In genomic region chr12:124734224-124734788, GRCh38 we compare ENCODE assay signal across 8 cellular contexts.
DNase-seq lines count a peak whose midpoint lies in the region; ATAC-seq and TF ChIP-seq lines count a peak whose summit lies in the region.

No MANE protein-coding gene starts in this region.

- no peaks in the 10 kb centered on the region for H3K79me2 ChIP-seq in GM23338 (replicated peaks; ENCODE audit: insufficient read depth)
- no peaks in the 10 kb centered on the region for H3K79me2 ChIP-seq in neural progenitor cell (ENCODE audit: low read depth)

- H3K27me3 ChIP-seq in GM23338 (ENCODE audit: insufficient read depth): no peaks in the 10 kb centered on the region
- no peaks in the 10 kb centered on the region for H3K27me3 ChIP-seq in neural progenitor cell

- H3K27ac ChIP-seq in GM23338 (ENCODE audit: low read depth) (no peak overlapping the region), neural progenitor cell (peak overlapping the region; percentile 71)

- H3K4me3 ChIP-seq in GM23338 (no peak overlapping the region), neural progenitor cell (no peak overlapping the region)

- DNase-seq in GM23338 (ENCODE audit: low spot score) (peak; percentile 95), NCI-H82 (lab: John Stamatoyannopoulos, UW) (peak; percentile 92), ecto neural progenitor cell (ENCODE audit: low spot score) (peak; percentile 91), neural progenitor cell (ENCODE audit: low spot score) (peak; percentile 94), NCI-H2081 (lab: John Stamatoyannopoulos, UW) (no peak), SHP77 (lab: John Stamatoyannopoulos, UW) (no peak)
- DNase-seq in activated T-cell treated with anti-CD3 and anti-CD28 coated beads, Interleukin-2, amount 50 U/mL, for 48 hours: no peak

- H3K9me2 ChIP-seq in GM23338 (ENCODE audit: insufficient read depth): no peaks in the 10 kb centered on the region

- H2AFZ ChIP-seq in GM23338 (peak overlapping the region; percentile 68; the same call in 1 of the 2 replicates), neural progenitor cell (replicated peaks) (no peak overlapping the region)

- H3K4me3 Mint-ChIP-seq in GM23338 (no peak overlapping the region), neural progenitor cell (peak overlapping the region; percentile 48)

- ATAC-seq in GM23338 (peak; percentile 91), GM21528 (IDR thresholded peaks at IDR 0.05; ENCODE audit: low FRiP score, unreplicated experiment) (no peak)

- H3K4me2 ChIP-seq in GM23338 (no peak overlapping the region), neural progenitor cell (peak overlapping the region; percentile 59)

- H3K27ac Mint-ChIP-seq in GM23338 (peak overlapping the region; percentile 61; the same call in 1 of the 2 replicates), neural progenitor cell (peak overlapping the region; percentile 50)

- H3K4me1 Mint-ChIP-seq in GM23338 (peaks cover 18% of the 10 kb centered on the region), neural progenitor cell (peaks cover 65% of the 10 kb centered on the region)

- H3K36me3 Mint-ChIP-seq in GM23338 (ENCODE audit: low read depth) (no peaks in the 10 kb centered on the region), neural progenitor cell (no peaks in the 10 kb centered on the region)

- H3K9me3 ChIP-seq in neural progenitor cell (ENCODE audit: low read depth): no peaks in the 10 kb centered on the region

- H3K27me3 Mint-ChIP-seq in GM23338 (ENCODE audit: insufficient read depth, low read depth, poor library complexity) (peaks cover 9% of the 10 kb centered on the region), neural progenitor cell (ENCODE audit: insufficient read depth, low read depth) (peaks cover 43% of the 10 kb centered on the region)

- no peak overlapping the region for H3K9ac ChIP-seq in neural progenitor cell

- no peaks in the 10 kb centered on the region for H4K20me1 ChIP-seq in GM23338 (replicated peaks; ENCODE audit: insufficient read depth)
- peaks cover 3% of the 10 kb centered on the region for H4K20me1 ChIP-seq in neural progenitor cell (ENCODE audit: low read depth)

- H3K36me3 ChIP-seq in GM23338 (ENCODE audit: insufficient read depth) (no peaks in the 10 kb centered on the region), neural progenitor cell (no peaks in the 10 kb centered on the region)

- H3K9me3 Mint-ChIP-seq in GM23338 (no peaks in the 10 kb centered on the region), neural progenitor cell (peaks cover 12% of the 10 kb centered on the region)

- 0 out of 2 replicates have a peak, but pooled peaks cover 4% of the 10 kb centered on the region for H3F3A ChIP-seq in GM23338 (replicated peaks; ENCODE audit: low read depth)
- H3F3A ChIP-seq in neural progenitor cell (ENCODE audit: low read depth): peaks cover 32% of the 10 kb centered on the region

- no peaks in the 10 kb centered on the region for H3K4me1 ChIP-seq in GM23338 (ENCODE audit: insufficient read depth)
- peaks cover 14% of the 10 kb centered on the region for H3K4me1 ChIP-seq in neural progenitor cell

- TF ChIP-seq CTCF in GM23338 (conservative IDR thresholded peaks at IDR 0.05; ENCODE audit: low read depth in 2 of 2) (peak; percentile 22 to 58; a peak in 2 of 4 replicates), neural progenitor cell (IDR thresholded peaks at IDR 0.05) (peak; percentile 64)

TF ChIP-seq in GM23338, 12 proteins besides CTCF, POLR2A, EP300 and RAD21:
- TF ChIP-seq ETS1 (IDR thresholded peaks at IDR 0.05): no peak
- TF ChIP-seq CREB1 (CRISPR knock-in tag; IDR thresholded peaks at IDR 0.05; ENCODE audit: low read depth): peak; percentile 74

Comparison
In these comparisons a context has a peak if more than half of its experiments do, and no peak if none do; other contexts are left out.
1. DNase-seq: peak in GM23338 (single experiment), NCI-H82 (single experiment), ecto neural progenitor cell (single experiment) and neural progenitor cell (single experiment); none in NCI-H2081 (0 of 2), activated T-cell treated with anti-CD3 and anti-CD28 coated beads, Interleukin-2, amount 50 U/mL, for 48 hours (0 of 2) and SHP77 (0 of 2).